Comparison of ENCODE assay signal across 16 cellular contexts in genomic region chr10:128569546-128569945, GRCh38.
DNase-seq lines count a peak whose midpoint lies in the region; ATAC-seq and TF ChIP-seq lines count a peak whose summit lies in the region.
"Had no signal": no experiment of that assay in that cellular context is flagged by ENCODE, and none has a peak within 500 bp of the region (broad histone marks: within the 10 kb centered on the region; RNA-seq: fewer than 3 reads in every experiment).

No MANE protein-coding gene starts in this region.

- peak overlapping the region; percentile 20 for H4K91ac ChIP-seq in trophoblast cell (ENCODE audit: low read depth, low read length)

- no peak overlapping the region for H3K4ac ChIP-seq in trophoblast cell (ENCODE audit: low read depth, low read length)

- H3F3A ChIP-seq in GM23338 (replicated peaks; ENCODE audit: low read depth), result no peaks in the 10 kb centered on the region

- DNase-seq in GM23338 (ENCODE audit: low spot score) (no peak), glutamatergic neuron (no peak), trophoblast cell (no peak), NCI-H2029 treated with DMSO at 0.1 percent for 48 hours (lab: John Stamatoyannopoulos, UW) (no peak), NCI-H2171 (lab: John Stamatoyannopoulos, UW) (no peak)
- DNase-seq: CD4-positive, alpha-beta memory T cell; DMS153; DMS79; GDM1; GM23248; H9 had no signal

- H3K9me3 Mint-ChIP-seq in GM23338 (no peaks in the 10 kb centered on the region), brain (peaks cover 0 to 4% (median 0%) of the 10 kb centered on the region in 5 experiments), glutamatergic neuron (ENCODE audit: unreplicated experiment) (peaks cover 16% of the 10 kb centered on the region)
- H3K9me3 Mint-ChIP-seq: CD14-positive monocyte; CD4-positive, alpha-beta memory T cell; H9 had no signal

- H3K9me2 ChIP-seq in GM23338 (ENCODE audit: insufficient read depth), result 0 out of 2 replicates have a peak, but pooled peaks cover 4% of the 10 kb centered on the region

- H3K14ac ChIP-seq in trophoblast cell (ENCODE audit: low read length), result no peak overlapping the region

- WGBS in trophoblast cell (ENCODE audit: extremely low coverage, insufficient coverage, insufficient read length), result no CpG with 5 or more reads among the region's 12 CpGs

- H3K9me3 ChIP-seq in trophoblast cell (ENCODE audit: insufficient read depth, low read depth, low read length), result no peaks in the 10 kb centered on the region
- H3K9me3 ChIP-seq: BLaER1 had no signal

- no peaks in the 10 kb centered on the region for H4K20me1 ChIP-seq in GM23338 (replicated peaks; ENCODE audit: insufficient read depth)
- H4K20me1 ChIP-seq: BLaER1 had no signal

- no peak overlapping the region for H2BK5ac ChIP-seq in trophoblast cell (ENCODE audit: low read depth, low read length, poor library complexity)

- H3K36me3 ChIP-seq in GM23338 (ENCODE audit: insufficient read depth), result no peaks in the 10 kb centered on the region
- H3K36me3 ChIP-seq in trophoblast cell (ENCODE audit: control insufficient read depth in 1 of 2, insufficient read depth in 2 of 2, low read length in 2 of 2), result no peaks in the 10 kb centered on the region
- H3K36me3 ChIP-seq: BLaER1 had no signal

- H4K12ac ChIP-seq in trophoblast cell (ENCODE audit: low read depth, low read length), result no peak overlapping the region

- H3K79me2 ChIP-seq in GM23338 (replicated peaks; ENCODE audit: insufficient read depth) (no peaks in the 10 kb centered on the region), trophoblast cell (ENCODE audit: control insufficient read depth, insufficient read depth, low read length, poor library complexity) (no peaks in the 10 kb centered on the region)

- H3K4me1 ChIP-seq in GM23338 (ENCODE audit: insufficient read depth), result peaks cover 7% of the 10 kb centered on the region; the same call in 1 of the 2 replicates
- H3K4me1 ChIP-seq in trophoblast cell (ENCODE audit: control insufficient read depth in 1 of 2, insufficient read depth in 2 of 2, low read length in 2 of 2), result peaks cover 0 to 10% of the 10 kb centered on the region in 2 experiments

- peaks cover 9% of the 10 kb centered on the region for H3K79me1 ChIP-seq in trophoblast cell (ENCODE audit: low read length)

- H3K27me3 Mint-ChIP-seq in GM23338 (ENCODE audit: insufficient read depth, low read depth, poor library complexity) (peaks cover 8% of the 10 kb centered on the region), brain (peaks cover 18% of the 10 kb centered on the region), glutamatergic neuron (ENCODE audit: unreplicated experiment) (peaks cover 9% of the 10 kb centered on the region)

- H2BK120ac ChIP-seq in trophoblast cell (ENCODE audit: insufficient read depth, low read length, poor library complexity), result no peak overlapping the region

- no peak for ATAC-seq in GM23338
- no peak for ATAC-seq in activated CD4-positive, CD25-positive, alpha-beta regulatory T cell treated with anti-CD3 and anti-CD28 coated beads, Interleukin-2, amount 50 U/mL, for 24 hours
- ATAC-seq: HepG2 had no signal

- H3K36me3 Mint-ChIP-seq in GM23338 (ENCODE audit: low read depth), result no peaks in the 10 kb centered on the region
- no peaks in the 10 kb centered on the region for H3K36me3 Mint-ChIP-seq in brain
- H3K36me3 Mint-ChIP-seq in glutamatergic neuron (ENCODE audit: unreplicated experiment), result no peaks in the 10 kb centered on the region
- H3K36me3 Mint-ChIP-seq: CD14-positive monocyte; CD4-positive, alpha-beta memory T cell had no signal

- no peak overlapping the region for H3K9ac ChIP-seq in trophoblast cell (ENCODE audit: low read length)
- H3K9ac ChIP-seq: BLaER1, GM23248 had no signal

- TF ChIP-seq CTCF in GM23338 (conservative IDR thresholded peaks at IDR 0.05; ENCODE audit: low read depth in 2 of 2), result no peak
- TF ChIP-seq CTCF in brain (conservative IDR thresholded peaks at IDR 0.05), result no peak
- TF ChIP-seq CTCF in glutamatergic neuron (IDR thresholded peaks at IDR 0.05; ENCODE audit: partially characterized antibody, unreplicated experiment), result no peak

- H3K4me1 Mint-ChIP-seq in GM23338 (peaks cover 40% of the 10 kb centered on the region), brain (peaks cover 78% of the 10 kb centered on the region), glutamatergic neuron (ENCODE audit: low read depth, unreplicated experiment) (peaks cover 59% of the 10 kb centered on the region)
- H3K4me1 Mint-ChIP-seq: CD14-positive monocyte; CD4-positive, alpha-beta memory T cell had no signal

- no peak overlapping the region for H2BK12ac ChIP-seq in trophoblast cell (ENCODE audit: low read length)

- no peak overlapping the region for H3K4me3 ChIP-seq in GM23338
- no peak overlapping the region for H3K4me3 ChIP-seq in trophoblast cell (ENCODE audit: low read depth, low read length)
- H3K4me3 ChIP-seq: BLaER1, GM23248 had no signal

- H3K27ac ChIP-seq in GM23338 (ENCODE audit: low read depth) (no peak overlapping the region), trophoblast cell (ENCODE audit: low read depth, low read length) (no peak overlapping the region)
- H3K27ac ChIP-seq: BLaER1, GM23248 had no signal

- H3K27ac Mint-ChIP-seq in GM23338, result no peak overlapping the region
- peak overlapping the region; percentile 61 to 97 (median 81) for H3K27ac Mint-ChIP-seq in brain
- peak overlapping the region; percentile 95 for H3K27ac Mint-ChIP-seq in glutamatergic neuron (ENCODE audit: unreplicated experiment)
- H3K27ac Mint-ChIP-seq: CD14-positive monocyte; CD4-positive, alpha-beta memory T cell had no signal

- H2AFZ ChIP-seq in GM23338 (peak overlapping the region; percentile 74), trophoblast cell (ENCODE audit: insufficient read depth, low read length, poor library complexity) (no peak overlapping the region)
- H2AFZ ChIP-seq: GM23248 had no signal

- H3K4me3 Mint-ChIP-seq in GM23338 (no peak overlapping the region), brain (peak overlapping the region in 1 of 5 experiments; percentile 59), glutamatergic neuron (ENCODE audit: unreplicated experiment) (peak overlapping the region; percentile 77)
- H3K4me3 Mint-ChIP-seq: CD14-positive monocyte; CD4-positive, alpha-beta memory T cell; H9 had no signal

- no peak overlapping the region for H2AK5ac ChIP-seq in trophoblast cell (ENCODE audit: low read length)

- H3K27me3 ChIP-seq in GM23338 (ENCODE audit: insufficient read depth) (no peaks in the 10 kb centered on the region), trophoblast cell (ENCODE audit: insufficient read depth, low read length) (no peaks in the 10 kb centered on the region)
- H3K27me3 ChIP-seq: BLaER1 had no signal

- no peak overlapping the region for H3K23ac ChIP-seq in trophoblast cell (ENCODE audit: low read length)

- H4K8ac ChIP-seq in trophoblast cell (ENCODE audit: low read depth, low read length), result no peak overlapping the region

- no peak overlapping the region for H3K18ac ChIP-seq in trophoblast cell (ENCODE audit: low read length)

- H3K4me2 ChIP-seq in GM23338 (no peak overlapping the region), trophoblast cell (ENCODE audit: low read length) (no peak overlapping the region)
- H3K4me2 ChIP-seq: BLaER1 had no signal

TF ChIP-seq in GM23338, 12 proteins besides CTCF, POLR2A, EP300 and RAD21 (continues in another document):
- no peak for TF ChIP-seq POLR2AphosphoS5 (IDR thresholded peaks at IDR 0.05; ENCODE audit: low read depth)
- TF ChIP-seq EZH2phosphoT487 (IDR thresholded peaks at IDR 0.05; ENCODE audit: unreplicated experiment), result no peak
- TF ChIP-seq ZNF114 (CRISPR knock-in tag; IDR thresholded peaks at IDR 0.05), result no peak
- TF ChIP-seq ETS1 (IDR thresholded peaks at IDR 0.05), result no peak
